Comparison of ENCODE assay signal across 22 cellular contexts in genomic region chr12:107439101-107439738, GRCh38.
"Had no signal": no experiment of that assay in that cellular context is flagged by ENCODE, and none has a peak within 500 bp of the region (broad histone marks: within the 10 kb centered on the region; RNA-seq: fewer than 3 reads in every experiment).

No MANE protein-coding gene starts in this region.

- H3K27me3 Mint-ChIP-seq: activated CD4-positive, alpha-beta memory T cell treated with anti-CD3 and anti-CD28 coated beads for 36 hours; activated naive CD8-positive, alpha-beta T cell treated with anti-CD3 and anti-CD28 coated beads, Interleukin-2, amount 10 ng/mL, durations not matched to agents 7 days and 5 days; stimulated activated naive CD8-positive, alpha-beta T cell treated with anti-CD3 and anti-CD28 coated beads, Interleukin-15, Interleukin-2, amounts not matched to agents 100 ng/mL and 50 ng/mL, for 24 hours had no signal

- H3K4me1 ChIP-seq: tibial artery had no signal

- FAIRE-seq: keratinocyte, TTC549 had no signal

- ATAC-seq: activated T-cell treated with anti-CD3 and anti-CD28 coated beads, Interleukin-2, amount 50 U/mL, for 72 hours; heart left ventricle; natural killer cell; SK-N-SH treated with all-trans-retinoic acid at 6 μM for 48 hours had no signal

- H3K27ac Mint-ChIP-seq: activated CD4-positive, alpha-beta memory T cell treated with anti-CD3 and anti-CD28 coated beads for 36 hours; activated naive CD8-positive, alpha-beta T cell treated with anti-CD3 and anti-CD28 coated beads, Interleukin-2, amount 10 ng/mL, durations not matched to agents 7 days and 5 days; activated T-cell treated with anti-CD3 and anti-CD28 coated beads, Interleukin-2, amount 50 U/mL, for 72 hours; mesothelial cell of epicardium; natural killer cell; progenitor cell of endocrine pancreas; stimulated activated naive CD8-positive, alpha-beta T cell treated with anti-CD3 and anti-CD28 coated beads, Interleukin-15, Interleukin-2, amounts not matched to agents 100 ng/mL and 50 ng/mL, for 24 hours; T-helper 2 cell treated with Interferon-gamma antibody and Interleukin-4, amounts not matched to agents 5 μg/mL and 100 μg/mL, for 36 hours had no signal

- H3K4me3 Mint-ChIP-seq: activated CD4-positive, alpha-beta memory T cell treated with anti-CD3 and anti-CD28 coated beads for 36 hours; activated naive CD8-positive, alpha-beta T cell treated with anti-CD3 and anti-CD28 coated beads, Interleukin-2, amount 10 ng/mL, durations not matched to agents 7 days and 5 days; activated T-cell treated with anti-CD3 and anti-CD28 coated beads, Interleukin-2, amount 50 U/mL, for 72 hours; mesothelial cell of epicardium; natural killer cell; stimulated activated naive CD8-positive, alpha-beta T cell treated with anti-CD3 and anti-CD28 coated beads, Interleukin-15, Interleukin-2, amounts not matched to agents 100 ng/mL and 50 ng/mL, for 24 hours; T-helper 2 cell treated with Interferon-gamma antibody and Interleukin-4, amounts not matched to agents 5 μg/mL and 100 μg/mL, for 36 hours had no signal

- H3K9me3 Mint-ChIP-seq: activated CD4-positive, alpha-beta memory T cell treated with anti-CD3 and anti-CD28 coated beads for 36 hours; activated naive CD8-positive, alpha-beta T cell treated with anti-CD3 and anti-CD28 coated beads, Interleukin-2, amount 10 ng/mL, durations not matched to agents 7 days and 5 days; activated T-cell treated with anti-CD3 and anti-CD28 coated beads, Interleukin-2, amount 50 U/mL, for 72 hours; natural killer cell; stimulated activated naive CD8-positive, alpha-beta T cell treated with anti-CD3 and anti-CD28 coated beads, Interleukin-15, Interleukin-2, amounts not matched to agents 100 ng/mL and 50 ng/mL, for 24 hours; T-helper 2 cell treated with Interferon-gamma antibody and Interleukin-4, amounts not matched to agents 5 μg/mL and 100 μg/mL, for 36 hours had no signal

- H3K4me3 ChIP-seq: heart left ventricle, lung, tibial artery had no signal

- H3K36me3 Mint-ChIP-seq: activated CD4-positive, alpha-beta memory T cell treated with anti-CD3 and anti-CD28 coated beads for 36 hours; mesothelial cell of epicardium; natural killer cell had no signal

- H3K27me3 ChIP-seq: tibial artery had no signal

- H3K36me3 ChIP-seq: heart left ventricle, tibial artery had no signal

- H3K9me3 ChIP-seq: heart left ventricle, tibial artery had no signal

- DNase-seq: activated CD4-positive, alpha-beta memory T cell treated with anti-CD3 and anti-CD28 coated beads for 36 hours; activated CD4-positive, alpha-beta T cell treated with anti-CD3 and anti-CD28 coated beads for 48 hours; activated CD4-positive, CD25-positive, alpha-beta regulatory T cell; activated effector memory CD4-positive, alpha-beta T cell treated with Interleukin-2 at 50 U/mL for 16 hours; activated naive CD8-positive, alpha-beta T cell treated with anti-CD3 and anti-CD28 coated beads, Interleukin-2, amount 10 ng/mL, durations not matched to agents 7 days and 5 days; activated T-cell treated with anti-CD3 and anti-CD28 coated beads, Interleukin-2, amount 50 U/mL, for 72 hours; amygdala; cortex of kidney; heart left ventricle; natural killer cell; stimulated activated CD4-positive, alpha-beta T cell treated with anti-CD3 and anti-CD28 coated beads, Interleukin-12 subunit alpha, Interleukin-12 subunit beta, amount 100 ng/mL, for 4 hours; stimulated activated CD4-positive, alpha-beta T cell treated with anti-CD3 and anti-CD28 coated beads, Interleukin-4, amount 100 ng/mL, for 4 hours; tibial artery had no signal

- H3K27ac ChIP-seq: epithelial cell of prostate, heart left ventricle, tibial artery had no signal
